Comparison of ENCODE assay signal across 18 cellular contexts in the genomic region with DNA sequence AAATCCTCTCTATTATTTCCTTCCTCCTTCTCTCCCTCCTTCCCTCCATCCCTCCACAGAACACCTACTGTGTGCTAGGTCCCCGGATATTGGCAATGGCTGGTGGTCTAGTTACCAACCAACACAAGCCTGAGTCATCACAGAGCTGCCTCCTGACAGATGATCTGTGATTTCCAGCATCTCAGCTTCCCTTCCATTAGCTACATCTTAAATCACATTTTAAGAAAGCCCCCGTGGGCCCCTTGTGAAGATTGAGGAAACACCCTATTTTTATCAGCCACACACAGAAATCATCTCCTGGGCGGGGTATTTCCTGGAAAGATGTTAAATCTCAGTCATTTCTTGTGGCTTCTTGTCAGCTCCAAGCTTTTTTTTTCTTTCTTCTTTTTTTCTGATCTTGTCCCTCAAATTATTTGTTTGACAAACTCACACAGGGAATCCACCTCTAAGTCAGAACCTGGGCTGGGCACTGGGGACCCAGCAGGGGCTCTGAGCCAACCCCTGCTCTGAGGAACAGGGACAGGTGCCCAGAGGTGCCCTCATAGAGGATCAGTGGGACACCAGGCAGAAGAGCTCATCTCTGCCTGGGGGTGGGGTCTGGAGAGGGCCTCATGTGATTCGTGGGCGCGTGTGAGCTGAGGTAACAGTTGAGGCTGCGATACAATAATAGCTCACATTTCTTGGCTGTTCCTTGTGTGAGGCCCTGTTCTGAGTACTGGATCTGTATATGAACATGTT.
DNase-seq lines count a peak whose midpoint lies in the region; ATAC-seq lines count a peak whose summit lies in the region.
"Had no signal": no experiment of that assay in that cellular context is flagged by ENCODE, and none has a peak within 500 bp of the region (broad histone marks: within the 10 kb centered on the region; RNA-seq: fewer than 3 reads in every experiment).

No MANE protein-coding gene starts in this region.

- no peak for ATAC-seq in HG02973 (IDR thresholded peaks at IDR 0.05; ENCODE audit: unreplicated experiment)
- no peak for ATAC-seq in GM18858 (IDR thresholded peaks at IDR 0.05; ENCODE audit: unreplicated experiment)
- ATAC-seq: effector memory CD8-positive, alpha-beta T cell; right cardiac atrium; stimulated activated naive B cell treated with anti-CD40 and anti-IgM and Interleukin-4, amounts not matched to agents 10 μg/mL and 1 μg/mL and 100 μg/mL, for 72 hours had no signal

- peak; percentile 30 for DNase-seq in activated CD8-positive, alpha-beta memory T cell treated with anti-CD3 and anti-CD28 coated beads, Interleukin-2, amount 50 U/mL, for 4 hours
- DNase-seq in activated CD8-positive, alpha-beta memory T cell treated with anti-CD3 and anti-CD28 coated beads, Interleukin-2, amount 50 U/mL, for 48 hours: no peak
- peak; percentile 51 to 55 for DNase-seq in activated CD4-positive, alpha-beta T cell treated with anti-CD3 and anti-CD28 coated beads for 4 hours
- peak; percentile 35 for DNase-seq in activated naive CD4-positive, alpha-beta T cell treated with anti-CD3 and anti-CD28 coated beads, Interleukin-2, amount 50 U/mL, for 16 hours
- DNase-seq in stimulated activated CD8-positive, alpha-beta memory T cell treated with anti-CD3 and anti-CD28 coated beads, Interleukin-15, amount 100 ng/mL, for 1 hour (ENCODE audit: low read depth): peak; percentile 12
- DNase-seq in SW 1271 (lab: John Stamatoyannopoulos, UW): no peak
- DNase-seq: effector memory CD8-positive, alpha-beta T cell; HFFc6; hippocampal formation; kidney glomerular epithelial cell; NCI-H2029 treated with DMSO at 0.1 percent for 48 hours; NCI-H524; right cardiac atrium; SHP77; stimulated activated CD4-positive, alpha-beta T cell treated with anti-CD3 and anti-CD28 coated beads, Interleukin-4, amount 100 ng/mL, for 24 hours; stimulated activated naive B cell treated with anti-CD40 and anti-IgM and Interleukin-4, amounts not matched to agents 10 μg/mL and 1 μg/mL and 100 μg/mL, for 72 hours had no signal

Comparison
In these comparisons a context has a peak if more than half of its experiments do, and no peak if none do; other contexts are left out.
1. DNase-seq: peak in activated CD8-positive, alpha-beta memory T cell treated with anti-CD3 and anti-CD28 coated beads, Interleukin-2, amount 50 U/mL, for 4 hours (single experiment), activated CD4-positive, alpha-beta T cell treated with anti-CD3 and anti-CD28 coated beads for 4 hours (2 of 2), activated naive CD4-positive, alpha-beta T cell treated with anti-CD3 and anti-CD28 coated beads, Interleukin-2, amount 50 U/mL, for 16 hours (single experiment) and stimulated activated CD8-positive, alpha-beta memory T cell treated with anti-CD3 and anti-CD28 coated beads, Interleukin-15, amount 100 ng/mL, for 1 hour (single experiment); none in activated CD8-positive, alpha-beta memory T cell treated with anti-CD3 and anti-CD28 coated beads, Interleukin-2, amount 50 U/mL, for 48 hours (single experiment) and SW 1271 (0 of 2).